ENCODE assay signal across 9 cellular contexts in the genomic region with DNA sequence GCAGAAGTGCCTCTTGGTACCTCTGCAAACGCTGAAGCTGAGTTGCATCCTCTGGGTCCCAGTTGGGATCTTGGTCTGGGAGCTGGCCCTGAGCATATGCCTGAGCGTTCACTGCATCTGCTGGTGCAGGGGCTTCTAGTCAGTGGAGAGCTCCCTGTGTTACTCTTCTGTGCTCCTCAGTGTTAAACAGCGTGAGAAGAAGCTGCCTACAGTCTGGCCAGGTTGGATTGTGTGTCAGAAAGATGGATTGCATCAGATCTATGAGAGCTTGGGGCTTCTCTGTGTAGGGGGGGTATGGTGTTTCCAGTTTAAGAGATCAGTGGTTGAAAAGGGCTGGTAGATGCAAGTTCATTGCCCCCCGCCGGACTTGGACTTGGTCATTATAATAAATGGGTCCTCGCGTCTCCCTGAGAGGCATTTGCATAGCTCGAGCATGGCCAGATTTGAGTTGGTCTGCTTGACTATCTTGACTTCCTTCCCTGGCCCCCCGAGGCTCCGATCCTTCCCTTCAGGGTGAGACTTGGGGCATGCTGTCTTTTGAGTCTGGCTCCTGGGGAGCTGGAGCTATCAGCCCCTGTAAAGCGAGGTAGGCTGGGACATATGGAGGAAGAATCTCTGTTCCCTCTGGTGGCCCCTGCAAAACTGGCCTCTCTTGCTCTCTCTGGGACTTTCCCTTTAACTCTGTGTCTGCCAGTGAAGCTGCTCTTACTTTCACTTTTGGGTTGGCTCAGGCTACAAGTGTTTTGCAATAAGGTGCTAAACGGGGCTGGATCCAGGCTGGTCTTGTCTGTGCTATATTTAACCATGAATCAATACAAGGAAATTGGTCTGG. TPM values are rescaled to one million over a fixed set of nuclear protein-coding genes. Genes with fewer than 3 reads are reported as not detected.
DNase-seq lines count a peak whose midpoint lies in the region; ATAC-seq and TF ChIP-seq lines count a peak whose summit lies in the region.
"Had no signal": no experiment of that assay in that cellular context is flagged by ENCODE, and none has a peak within 500 bp of the region (broad histone marks: within the 10 kb centered on the region; RNA-seq: fewer than 3 reads in every experiment).

No MANE protein-coding gene starts in this region.

- peaks cover 7% of the 10 kb centered on the region for H3K27me3 Mint-ChIP-seq in activated T-helper 1 cell treated with anti-CD3 and anti-CD28 coated beads, Interleukin-12 subunit alpha, Interleukin-12 subunit beta, Interleukin-2, Interleukin-4 antibody, amounts not matched to agents 30 ng/mL and 10 ng/mL and 1 ng/mL, durations not matched to agents 14 hours and 24 hours and 36 hours (ENCODE audit: insufficient read depth)

- H3K4me1 ChIP-seq in right atrium auricular region, result peaks cover 0 to 6% of the 10 kb centered on the region in 2 donors

- peak overlapping the region; percentile 65 for H3K27ac Mint-ChIP-seq in activated T-helper 1 cell treated with anti-CD3 and anti-CD28 coated beads, Interleukin-12 subunit alpha, Interleukin-12 subunit beta, Interleukin-2, Interleukin-4 antibody, amounts not matched to agents 30 ng/mL and 10 ng/mL and 1 ng/mL, durations not matched to agents 14 hours and 24 hours and 36 hours

- peaks cover 29% of the 10 kb centered on the region for H3K4me1 Mint-ChIP-seq in activated T-helper 1 cell treated with anti-CD3 and anti-CD28 coated beads, Interleukin-12 subunit alpha, Interleukin-12 subunit beta, Interleukin-2, Interleukin-4 antibody, amounts not matched to agents 30 ng/mL and 10 ng/mL and 1 ng/mL, durations not matched to agents 14 hours and 24 hours and 36 hours (ENCODE audit: low read depth)

- no peak overlapping the region for H3K27ac ChIP-seq in right atrium auricular region
- H3K27ac ChIP-seq: 22Rv1 had no signal

- ATAC-seq in HG03378 (IDR thresholded peaks at IDR 0.05; ENCODE audit: unreplicated experiment), result no peak
- ATAC-seq in HG03280 (IDR thresholded peaks at IDR 0.05; ENCODE audit: unreplicated experiment), result no peak

- intact Hi-C loops in activated T-helper 1 cell treated with anti-CD3 and anti-CD28 coated beads, Interleukin-12 subunit alpha, Interleukin-12 subunit beta, Interleukin-2, Interleukin-4 antibody, amounts not matched to agents 30 ng/mL and 10 ng/mL and 1 ng/mL, durations not matched to agents 14 hours and 24 hours and 36 hours (cut with micrococcal nuclease), result no loop called here

- no peak for TF ChIP-seq CTCF in right atrium auricular region (IDR thresholded peaks at IDR 0.05)

- no peaks in the 10 kb centered on the region for H3K27me3 ChIP-seq in right atrium auricular region

- no peaks in the 10 kb centered on the region for H3K36me3 Mint-ChIP-seq in activated T-helper 1 cell treated with anti-CD3 and anti-CD28 coated beads, Interleukin-12 subunit alpha, Interleukin-12 subunit beta, Interleukin-2, Interleukin-4 antibody, amounts not matched to agents 30 ng/mL and 10 ng/mL and 1 ng/mL, durations not matched to agents 14 hours and 24 hours and 36 hours (ENCODE audit: low read depth)

- H3K36me3 ChIP-seq in right atrium auricular region, result no peaks in the 10 kb centered on the region

- DNase-seq in DMS79 treated with DMSO at 0.1 percent for 48 hours (lab: John Stamatoyannopoulos, UW) (peak; percentile 3), DMS79 (lab: John Stamatoyannopoulos, UW) (no peak), LoVo (ENCODE audit: low spot score) (peak; percentile 22), right atrium auricular region (ENCODE audit: low spot score) (peak; percentile 58)
- DNase-seq in activated T-helper 1 cell treated with anti-CD3 and anti-CD28 coated beads, Interleukin-12 subunit alpha, Interleukin-12 subunit beta, Interleukin-2, Interleukin-4 antibody, amounts not matched to agents 30 ng/mL and 10 ng/mL and 1 ng/mL, durations not matched to agents 14 hours and 24 hours and 36 hours (ENCODE audit: low spot score), result peak; percentile 40
- peak; percentile 46 for DNase-seq in stimulated activated CD4-positive, alpha-beta T cell treated with anti-CD3 and anti-CD28 coated beads, Interleukin-1b, Interleukin-23, amount 100 ng/mL, for 48 hours

- H3K4me3 ChIP-seq in right atrium auricular region, result peak overlapping the region; percentile 21 to 42

- H3K4me3 Mint-ChIP-seq in activated T-helper 1 cell treated with anti-CD3 and anti-CD28 coated beads, Interleukin-12 subunit alpha, Interleukin-12 subunit beta, Interleukin-2, Interleukin-4 antibody, amounts not matched to agents 30 ng/mL and 10 ng/mL and 1 ng/mL, durations not matched to agents 14 hours and 24 hours and 36 hours, result peak overlapping the region; percentile 60

- no peaks in the 10 kb centered on the region for H3K9me3 ChIP-seq in right atrium auricular region

- peaks cover 3% of the 10 kb centered on the region for H3K9me3 Mint-ChIP-seq in activated T-helper 1 cell treated with anti-CD3 and anti-CD28 coated beads, Interleukin-12 subunit alpha, Interleukin-12 subunit beta, Interleukin-2, Interleukin-4 antibody, amounts not matched to agents 30 ng/mL and 10 ng/mL and 1 ng/mL, durations not matched to agents 14 hours and 24 hours and 36 hours

RNA-seq across cellular contexts. Expression of gene OR10H4, which starts 52.9 kb away (rescaled TPM):
- total RNA-seq in activated T-helper 1 cell treated with anti-CD3 and anti-CD28 coated beads, Interleukin-12 subunit alpha, Interleukin-12 subunit beta, Interleukin-2, Interleukin-4 antibody, amounts not matched to agents 30 ng/mL and 10 ng/mL and 1 ng/mL, durations not matched to agents 14 hours and 24 hours and 36 hours, result not detected in 2 replicates
- total RNA-seq in right atrium auricular region, result not detected
